In genomic region chr3:8987673-8988655, GRCh38 we compare ENCODE assay signal across 8 cellular contexts. TPM values are rescaled to one million over a fixed set of nuclear protein-coding genes. Genes with fewer than 3 reads are reported as not detected.
DNase-seq lines count a peak whose midpoint lies in the region; ATAC-seq and TF ChIP-seq lines count a peak whose summit lies in the region.

No MANE protein-coding gene starts in this region.

- H3K4me3 ChIP-seq in CD8-positive, alpha-beta T cell (ENCODE audit: low read depth, low read length): no peak overlapping the region
- peak overlapping the region; percentile 40; the same call in 1 of the 2 replicates for H3K4me3 ChIP-seq in HUES48 (ENCODE audit: low read depth, low read length)
- no peak overlapping the region for H3K4me3 ChIP-seq in adrenal gland
- no peak overlapping the region for H3K4me3 ChIP-seq in left ventricle myocardium inferior
- no peak overlapping the region for H3K4me3 ChIP-seq in psoas muscle

- no peak overlapping the region for H3K9ac ChIP-seq in HUES48 (ENCODE audit: low read depth, low read length)

- WGBS in adrenal gland, 4 donors: 30 to 47% (median 36%) methylated on average over 14 to 17 of the region's 17 CpGs
- 36 to 47% (median 39%) methylated on average over 17 of the region's 17 CpGs for WGBS in psoas muscle, 3 donors

- H3K9me3 Mint-ChIP-seq in CD8-positive, alpha-beta T cell: no peaks in the 10 kb centered on the region

- peak in 6 of 7 experiments; percentile 18 to 59 (median 41) for DNase-seq in CD8-positive, alpha-beta T cell
- DNase-seq in SK-N-DZ (ENCODE audit: low spot score) (peak; percentile 87), adrenal gland (peak; percentile 61 to 89 (median 72)), left ventricle myocardium inferior (peak; percentile 53), psoas muscle (peak; percentile 59 to 75), NCI-H187 (lab: John Stamatoyannopoulos, UW) (no peak)

- no peaks in the 10 kb centered on the region for H3K36me3 Mint-ChIP-seq in CD8-positive, alpha-beta T cell

- no peaks in the 10 kb centered on the region for H3K9me3 ChIP-seq in CD8-positive, alpha-beta T cell (ENCODE audit: low read length)
- H3K9me3 ChIP-seq in HUES48 (ENCODE audit: control insufficient read depth, insufficient read depth, low read length): no peaks in the 10 kb centered on the region
- H3K9me3 ChIP-seq in adrenal gland (replicated peaks in 1 of 3): no peaks in the 10 kb centered on the region
- no peaks in the 10 kb centered on the region for H3K9me3 ChIP-seq in left ventricle myocardium inferior (replicated peaks)
- no peaks in the 10 kb centered on the region for H3K9me3 ChIP-seq in psoas muscle

- H3K27me3 ChIP-seq in CD8-positive, alpha-beta T cell (ENCODE audit: insufficient read depth, low read length): no peaks in the 10 kb centered on the region
- H3K27me3 ChIP-seq in HUES48 (ENCODE audit: control insufficient read depth, insufficient read depth, low read length) (no peaks in the 10 kb centered on the region), adrenal gland (no peaks in the 10 kb centered on the region), left ventricle myocardium inferior (ENCODE audit: low read depth) (no peaks in the 10 kb centered on the region), psoas muscle (ENCODE audit: insufficient read depth in 3 of 3, low read length in 2 of 3) (no peaks in the 10 kb centered on the region)

- peak; percentile 95 for ATAC-seq in CD8-positive, alpha-beta T cell
- peak; percentile 78 for ATAC-seq in GM19452 (IDR thresholded peaks at IDR 0.05; ENCODE audit: unreplicated experiment)
- ATAC-seq in psoas muscle: peak; percentile 70 to 89 (median 76)

- H3K27me3 Mint-ChIP-seq in CD8-positive, alpha-beta T cell (ENCODE audit: low read depth): no peaks in the 10 kb centered on the region

- H3K36me3 ChIP-seq in CD8-positive, alpha-beta T cell (ENCODE audit: insufficient read depth, low read length): no peaks in the 10 kb centered on the region
- H3K36me3 ChIP-seq in HUES48 (ENCODE audit: control insufficient read depth, insufficient read depth, low read length) (no peaks in the 10 kb centered on the region), adrenal gland (replicated peaks in 1 of 2) (no peaks in the 10 kb centered on the region), left ventricle myocardium inferior (no peaks in the 10 kb centered on the region), psoas muscle (ENCODE audit: insufficient read depth in 1 of 2, low read depth in 1 of 2) (no peaks in the 10 kb centered on the region)

- intact Hi-C loops in CD8-positive, alpha-beta T cell (cut with DNase I, micrococcal nuclease): loop anchor here (1.0 kb wide), 1 partner anchor 314 kb away; no protein-coding TSS in a partner anchor
- intact Hi-C loops in adrenal gland (cut with DNase I) (loop anchor here (2.0 to 5.0 kb wide), 3 partner anchors 79 to 314 kb away; no protein-coding TSS in a partner anchor), left ventricle myocardium inferior (cut with micrococcal nuclease) (loop anchor here (5.0 kb wide), 1 partner anchor 79 kb away; no protein-coding TSS in a partner anchor), psoas muscle (cut with DNase I) (loop anchor here (2.0 to 5.0 kb wide), 3 partner anchors 79 to 314 kb away; no protein-coding TSS in a partner anchor)

- no peaks in the 10 kb centered on the region for H3K4me1 ChIP-seq in CD8-positive, alpha-beta T cell (ENCODE audit: insufficient read depth, low read length)
- H3K4me1 ChIP-seq in HUES48 (ENCODE audit: control insufficient read depth, insufficient read depth, low read length) (0 out of 2 replicates have a peak, but pooled peaks cover 8% of the 10 kb centered on the region), adrenal gland (replicated peaks in 1 of 2) (no peaks in the 10 kb centered on the region), left ventricle myocardium inferior (peaks cover 17% of the 10 kb centered on the region), psoas muscle (no peaks in the 10 kb centered on the region)

- peaks cover 4% of the 10 kb centered on the region for H3K4me1 Mint-ChIP-seq in CD8-positive, alpha-beta T cell (ENCODE audit: low read depth)

- peak; percentile 64 for TF ChIP-seq CTCF in CD8-positive, alpha-beta T cell (IDR thresholded peaks at IDR 0.05)
- TF ChIP-seq CTCF in adrenal gland (IDR thresholded peaks at IDR 0.05) (peak; percentile 67 to 83 (median 81)), left ventricle myocardium inferior (IDR thresholded peaks at IDR 0.05; ENCODE audit: borderline replicate concordance) (peak; percentile 83), psoas muscle (IDR thresholded peaks at IDR 0.05) (peak; percentile 66)

- no peak overlapping the region for H3K27ac ChIP-seq in CD8-positive, alpha-beta T cell (ENCODE audit: low read depth, low read length)
- no peak overlapping the region for H3K27ac ChIP-seq in HUES48 (ENCODE audit: low read depth, low read length)
- no peak overlapping the region for H3K27ac ChIP-seq in adrenal gland
- H3K27ac ChIP-seq in left ventricle myocardium inferior (replicated peaks): no peak overlapping the region
- no peak overlapping the region for H3K27ac ChIP-seq in psoas muscle

- CTCF ChIA-PET in CD8-positive, alpha-beta T cell (lab: Charles Lee): interaction anchor here (0.5 to 5.7 kb wide), 8 partner anchors 9 to 315 kb away, joined by 3 to 35 read pairs (median 6); no protein-coding TSS in a partner anchor

- POLR2A ChIA-PET in CD8-positive, alpha-beta T cell (lab: Charles Lee): no interaction called here

- peak overlapping the region; percentile 37 for H3K4me3 Mint-ChIP-seq in CD8-positive, alpha-beta T cell

- TF ChIP-seq POLR2A in adrenal gland (IDR thresholded peaks at IDR 0.05): no peak

- no peak overlapping the region for H3K27ac Mint-ChIP-seq in CD8-positive, alpha-beta T cell

RNA-seq across cellular contexts. Expression of gene RAD18, which starts 24.7 kb away (rescaled TPM):
- 10 to 100 TPM; 11.7 to 12.1 TPM for total RNA-seq in CD8-positive, alpha-beta T cell
- polyA plus RNA-seq in SK-N-DZ (2014; cell fraction: cytosol; rRNA removed): 23.2 and 24.5 TPM in 2 replicates
- 39.4 and 43.3 TPM in 2 replicates for polyA plus RNA-seq in SK-N-DZ (2014; cell fraction: nucleus; rRNA removed)
- 10 to 100 TPM in 3 of 8 donors, 1 to 10 TPM in 5; 3.4 to 11.4 (median 9.3) TPM for total RNA-seq in adrenal gland
- 1 to 10 TPM; 2.0 to 5.9 (median 3.5) TPM for polyA plus RNA-seq in adrenal gland
- 6.8 TPM for total RNA-seq in left ventricle myocardium inferior
- 1 to 10 TPM; 1.3 to 2.3 (median 2.2) TPM for total RNA-seq in psoas muscle
- polyA plus RNA-seq in psoas muscle: 1 to 10 TPM in 2 of 3 donors, under 1 TPM in 1; 0.51 to 2.5 (median 1.2) TPM

Comparison
In these comparisons a context has a peak if more than half of its experiments do, and no peak if none do; other contexts are left out.
1. DNase-seq: peak in CD8-positive, alpha-beta T cell (6 of 7), SK-N-DZ (single experiment), adrenal gland (7 of 7), left ventricle myocardium inferior (single experiment) and psoas muscle (2 of 2); none in NCI-H187 (0 of 2).
2. Peak in every context shown above with its lines, with median percentiles within 50 percentile points of each other: ATAC-seq and CTCF ChIP-seq.